Comparison of ENCODE assay signal across 3 cellular contexts in the genomic region with DNA sequence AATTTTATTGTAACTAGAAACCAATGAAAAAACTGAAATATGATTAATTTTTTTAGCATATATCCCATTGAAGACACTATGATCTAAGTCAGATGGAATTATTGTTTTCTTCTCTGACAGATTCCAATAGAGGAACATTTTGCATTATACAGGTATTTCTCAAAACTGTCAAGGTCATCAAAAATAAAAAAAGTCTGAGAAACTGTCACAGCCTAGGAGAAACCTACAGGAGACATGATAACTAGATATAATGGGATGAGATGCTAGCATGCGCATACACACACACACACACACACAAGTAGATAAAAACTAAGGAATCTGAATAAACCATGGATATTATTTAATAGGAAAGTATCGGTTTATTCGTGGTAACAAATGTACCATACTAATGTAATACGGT.
TF ChIP-seq lines count a peak whose summit lies in the region.

No MANE protein-coding gene starts in this region.

TF ChIP-seq in A549, 52 proteins besides CTCF, POLR2A, EP300 and RAD21:
- TF ChIP-seq MAFK (IDR thresholded peaks at IDR 0.05; ENCODE audit: partially characterized antibody) (peak; percentile 59), KDM5A (IDR thresholded peaks at IDR 0.05) (no peak)

TF ChIP-seq in IMR-90, 13 proteins besides CTCF, POLR2A, EP300 and RAD21:
- TF ChIP-seq MAZ (IDR thresholded peaks at IDR 0.05; ENCODE audit: borderline replicate concordance, low read depth, low read length) (no peak), MAFK (IDR thresholded peaks at IDR 0.05; ENCODE audit: low read depth, low read length) (peak; percentile 85)

TF ChIP-seq in neural cell, 6 proteins besides CTCF, POLR2A, EP300 and RAD21:
- TF ChIP-seq EZH2 (IDR thresholded peaks at IDR 0.05; ENCODE audit: borderline replicate concordance, insufficient read depth, low read length, poor library complexity, severe bottlenecking) (no peak), TAF1 (IDR thresholded peaks at IDR 0.05; ENCODE audit: low read depth) (no peak), POLR2AphosphoS5 (IDR thresholded peaks at IDR 0.05) (no peak), SMC3 (conservative IDR thresholded peaks at IDR 0.05; ENCODE audit: poor library complexity) (no peak), MXI1 (conservative IDR thresholded peaks at IDR 0.05; ENCODE audit: poor library complexity, severe bottlenecking) (no peak)
- TF ChIP-seq, protein P1, sequence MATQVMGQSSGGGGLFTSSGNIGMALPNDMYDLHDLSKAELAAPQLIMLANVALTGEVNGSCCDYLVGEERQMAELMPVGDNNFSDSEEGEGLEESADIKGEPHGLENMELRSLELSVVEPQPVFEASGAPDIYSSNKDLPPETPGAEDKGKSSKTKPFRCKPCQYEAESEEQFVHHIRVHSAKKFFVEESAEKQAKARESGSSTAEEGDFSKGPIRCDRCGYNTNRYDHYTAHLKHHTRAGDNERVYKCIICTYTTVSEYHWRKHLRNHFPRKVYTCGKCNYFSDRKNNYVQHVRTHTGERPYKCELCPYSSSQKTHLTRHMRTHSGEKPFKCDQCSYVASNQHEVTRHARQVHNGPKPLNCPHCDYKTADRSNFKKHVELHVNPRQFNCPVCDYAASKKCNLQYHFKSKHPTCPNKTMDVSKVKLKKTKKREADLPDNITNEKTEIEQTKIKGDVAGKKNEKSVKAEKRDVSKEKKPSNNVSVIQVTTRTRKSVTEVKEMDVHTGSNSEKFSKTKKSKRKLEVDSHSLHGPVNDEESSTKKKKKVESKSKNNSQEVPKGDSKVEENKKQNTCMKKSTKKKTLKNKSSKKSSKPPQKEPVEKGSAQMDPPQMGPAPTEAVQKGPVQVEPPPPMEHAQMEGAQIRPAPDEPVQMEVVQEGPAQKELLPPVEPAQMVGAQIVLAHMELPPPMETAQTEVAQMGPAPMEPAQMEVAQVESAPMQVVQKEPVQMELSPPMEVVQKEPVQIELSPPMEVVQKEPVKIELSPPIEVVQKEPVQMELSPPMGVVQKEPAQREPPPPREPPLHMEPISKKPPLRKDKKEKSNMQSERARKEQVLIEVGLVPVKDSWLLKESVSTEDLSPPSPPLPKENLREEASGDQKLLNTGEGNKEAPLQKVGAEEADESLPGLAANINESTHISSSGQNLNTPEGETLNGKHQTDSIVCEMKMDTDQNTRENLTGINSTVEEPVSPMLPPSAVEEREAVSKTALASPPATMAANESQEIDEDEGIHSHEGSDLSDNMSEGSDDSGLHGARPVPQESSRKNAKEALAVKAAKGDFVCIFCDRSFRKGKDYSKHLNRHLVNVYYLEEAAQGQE (IDR thresholded peaks at IDR 0.05; ENCODE audit: borderline replicate concordance), result no peak
TF ChIP-seq in neural cell: peak in this region for 0.
